ENCODE assay signal across 8 cellular contexts in genomic region chr17:48671697-48672171, GRCh38. TPM values are rescaled to one million over a fixed set of nuclear protein-coding genes. Genes with fewer than 3 reads are reported as not detected.
DNase-seq lines count a peak whose midpoint lies in the region; ATAC-seq and TF ChIP-seq lines count a peak whose summit lies in the region.

No MANE protein-coding gene starts in this region.

- no peak overlapping the region for H3K4me3 ChIP-seq in Loucy (ENCODE audit: low read length, poor library complexity, severe bottlenecking)
- H3K4me3 ChIP-seq in adrenal gland: peak overlapping the region in 2 of 4 donors; percentile 14 to 34
- peak overlapping the region; percentile 34 for H3K4me3 ChIP-seq in upper lobe of right lung

- TF ChIP-seq CTCF in Loucy (conservative IDR thresholded peaks at IDR 0.05; ENCODE audit: low read length) (peak; percentile 90), adrenal gland (IDR thresholded peaks at IDR 0.05) (peak; percentile 78 to 88 (median 82)), progenitor cell of endocrine pancreas (IDR thresholded peaks at IDR 0.05; ENCODE audit: unreplicated experiment) (peak; percentile 93), upper lobe of right lung (IDR thresholded peaks at IDR 0.05) (peak; percentile 91)

- H3K4me1 Mint-ChIP-seq in progenitor cell of endocrine pancreas (ENCODE audit: low read depth): peaks cover 2% of the 10 kb centered on the region

- H3K27ac Mint-ChIP-seq in progenitor cell of endocrine pancreas: no peak overlapping the region

- H3K4me1 ChIP-seq in Loucy (ENCODE audit: insufficient read depth, low read length, poor library complexity, severe bottlenecking) (no peaks in the 10 kb centered on the region), adrenal gland (replicated peaks in 1 of 2) (no peaks in the 10 kb centered on the region), upper lobe of right lung (peaks cover 11% of the 10 kb centered on the region)

- peaks cover 88% of the 10 kb centered on the region for H3K27me3 Mint-ChIP-seq in progenitor cell of endocrine pancreas

- ATAC-seq in left ventricle myocardium superior (peak; percentile 77), upper lobe of right lung (peak; percentile 95), HG03196 (IDR thresholded peaks at IDR 0.05; ENCODE audit: unreplicated experiment) (no peak)

- no peaks in the 10 kb centered on the region for H3K36me3 Mint-ChIP-seq in progenitor cell of endocrine pancreas (ENCODE audit: insufficient read depth)

- DNase-seq in EL (peak; percentile 73), T follicular helper cell (ENCODE audit: low read depth) (peak; percentile 54), adrenal gland (peak; percentile 75 to 92 (median 88)), left ventricle myocardium superior (peak; percentile 90), progenitor cell of endocrine pancreas (ENCODE audit: low spot score, unreplicated experiment) (peak; percentile 65), upper lobe of right lung (peak; percentile 85)

- peak overlapping the region; percentile 67 for H2AFZ ChIP-seq in Loucy (ENCODE audit: low read length)

- intact Hi-C loops in adrenal gland (cut with DNase I) (loop anchor here (10.0 kb wide), 1 partner anchor 363 kb away; no protein-coding TSS in a partner anchor), left ventricle myocardium superior (cut with micrococcal nuclease) (loop anchor here (5.0 kb wide), 1 partner anchor 116 kb away; no protein-coding TSS in a partner anchor), upper lobe of right lung (cut with DNase I) (loop anchor here (5.0 to 10.0 kb wide), 2 partner anchors 123 to 211 kb away; no protein-coding TSS in a partner anchor)

- H3K9me3 ChIP-seq in Loucy (ENCODE audit: insufficient read depth, low read depth, low read length) (no peaks in the 10 kb centered on the region), adrenal gland (replicated peaks in 1 of 3) (no peaks in the 10 kb centered on the region), upper lobe of right lung (no peaks in the 10 kb centered on the region)

- H3K27ac ChIP-seq in adrenal gland (no peak overlapping the region), upper lobe of right lung (no peak overlapping the region)

- 0 to 4% (median 2%) methylated on average over 14 to 15 of the region's 15 CpGs for WGBS in adrenal gland, 4 donors

- peaks cover 69% of the 10 kb centered on the region for H3K79me2 ChIP-seq in Loucy (ENCODE audit: insufficient read depth, low read length)

- H3K36me3 ChIP-seq in Loucy (ENCODE audit: insufficient read depth, low read length) (peaks cover 35% of the 10 kb centered on the region; the same call in 1 of the 2 replicates), adrenal gland (replicated peaks in 1 of 2) (no peaks in the 10 kb centered on the region), upper lobe of right lung (no peaks in the 10 kb centered on the region)

- TF ChIP-seq POLR2A in adrenal gland (IDR thresholded peaks at IDR 0.05): no peak

- H3K4me3 Mint-ChIP-seq in progenitor cell of endocrine pancreas (ENCODE audit: low read depth): peak overlapping the region; percentile 60

- H3K9me2 ChIP-seq in Loucy (replicated peaks; ENCODE audit: low read depth, low read length): no peaks in the 10 kb centered on the region

- H3K4me2 ChIP-seq in Loucy (ENCODE audit: low read depth, low read length, poor library complexity, severe bottlenecking): no peak overlapping the region

- H3K27me3 ChIP-seq in Loucy (ENCODE audit: insufficient read depth, low read length, poor library complexity, severe bottlenecking) (no peaks in the 10 kb centered on the region), adrenal gland (peaks cover 23% of the 10 kb centered on the region), upper lobe of right lung (peaks cover 35% of the 10 kb centered on the region)

- H3K9me3 Mint-ChIP-seq in progenitor cell of endocrine pancreas (ENCODE audit: low read depth): no peaks in the 10 kb centered on the region

- H3K9ac ChIP-seq in Loucy (ENCODE audit: low read depth, low read length, poor library complexity, severe bottlenecking): no peak overlapping the region

- H4K20me1 ChIP-seq in Loucy (ENCODE audit: insufficient read depth, low read length, poor library complexity, severe bottlenecking): peaks cover 8% of the 10 kb centered on the region

- H3F3A ChIP-seq in Loucy (ENCODE audit: low read depth): no peaks in the 10 kb centered on the region

RNA-seq across cellular contexts. Expression of gene HOXB9, which starts 45.6 kb away (rescaled TPM):
- 1 to 10 TPM in 3 of 8 donors, under 1 TPM in 3, not detected in 2; 0.29 to 2.7 (median 0.73) TPM for total RNA-seq in adrenal gland
- 1 to 10 TPM in 1 of 3 donors, under 1 TPM in 2; 0.64 to 1.0 (median 0.72) TPM for polyA plus RNA-seq in adrenal gland
- total RNA-seq in left ventricle myocardium superior: not detected
- 0.18 TPM in 1 of 2 replicates, not detected in the other for total RNA-seq in progenitor cell of endocrine pancreas
- not detected for total RNA-seq in upper lobe of right lung

RNA-seq across cellular contexts. Expression of gene PRAC1, which starts 50.6 kb away (rescaled TPM):
- total RNA-seq in adrenal gland: not detected
- 1 to 10 TPM in 1 of 3 donors, not detected in 2; 2.7 TPM for polyA plus RNA-seq in adrenal gland
- not detected for total RNA-seq in left ventricle myocardium superior
- total RNA-seq in progenitor cell of endocrine pancreas: not detected in 2 replicates
- total RNA-seq in upper lobe of right lung: not detected

RNA-seq across cellular contexts. Expression of gene PRAC2, which starts 51.3 kb away (rescaled TPM):
- total RNA-seq in adrenal gland (not detected), left ventricle myocardium superior (not detected), progenitor cell of endocrine pancreas (not detected in 2 replicates), upper lobe of right lung (not detected)
- not detected for polyA plus RNA-seq in adrenal gland

RNA-seq across cellular contexts. Expression of gene HOXB8, which starts 56.6 kb away (rescaled TPM):
- 10 to 100 TPM in 1 of 8 donors, 1 to 10 TPM in 7; 3.4 to 12.2 (median 6.6) TPM for total RNA-seq in adrenal gland
- polyA plus RNA-seq in adrenal gland: 10 to 100 TPM in 1 of 3 donors, 1 to 10 TPM in 2; 4.2 to 13.3 (median 5.6) TPM
- total RNA-seq in left ventricle myocardium superior: not detected
- 1.1 and 3.7 TPM in 2 replicates for total RNA-seq in progenitor cell of endocrine pancreas
- 1.0 TPM for total RNA-seq in upper lobe of right lung

RNA-seq across cellular contexts. Expression of gene HOXB13, which starts 56.8 kb away (rescaled TPM):
- total RNA-seq in adrenal gland (under 1 TPM in 2 of 8 donors, not detected in 6; 0.07 to 0.11 TPM), left ventricle myocardium superior (not detected), progenitor cell of endocrine pancreas (not detected in 2 replicates), upper lobe of right lung (not detected)
- polyA plus RNA-seq in adrenal gland: not detected
